Comparison of ENCODE assay signal across 1 cellular context in genomic region chr12:64445490-64445889, GRCh38.
TF ChIP-seq lines count a peak whose summit lies in the region.

No MANE protein-coding gene starts in this region.

TF ChIP-seq in A549, 52 proteins besides CTCF, POLR2A, EP300 and RAD21 (continued from another document):
- no peak for TF ChIP-seq USF2 (IDR thresholded peaks at IDR 0.05)
- TF ChIP-seq CBX8 (IDR thresholded peaks at IDR 0.05) = no peak
- TF ChIP-seq HMGXB4 (CRISPR knock-in tag; IDR thresholded peaks at IDR 0.05; ENCODE audit: borderline replicate concordance) = no peak
- TF ChIP-seq KDM5A (IDR thresholded peaks at IDR 0.05) = no peak
- TF ChIP-seq HOXB13 (CRISPR knock-in tag; IDR thresholded peaks at IDR 0.05; ENCODE audit: low read depth) = no peak
